ENCODE assay signal across 10 cellular contexts in the genomic region with DNA sequence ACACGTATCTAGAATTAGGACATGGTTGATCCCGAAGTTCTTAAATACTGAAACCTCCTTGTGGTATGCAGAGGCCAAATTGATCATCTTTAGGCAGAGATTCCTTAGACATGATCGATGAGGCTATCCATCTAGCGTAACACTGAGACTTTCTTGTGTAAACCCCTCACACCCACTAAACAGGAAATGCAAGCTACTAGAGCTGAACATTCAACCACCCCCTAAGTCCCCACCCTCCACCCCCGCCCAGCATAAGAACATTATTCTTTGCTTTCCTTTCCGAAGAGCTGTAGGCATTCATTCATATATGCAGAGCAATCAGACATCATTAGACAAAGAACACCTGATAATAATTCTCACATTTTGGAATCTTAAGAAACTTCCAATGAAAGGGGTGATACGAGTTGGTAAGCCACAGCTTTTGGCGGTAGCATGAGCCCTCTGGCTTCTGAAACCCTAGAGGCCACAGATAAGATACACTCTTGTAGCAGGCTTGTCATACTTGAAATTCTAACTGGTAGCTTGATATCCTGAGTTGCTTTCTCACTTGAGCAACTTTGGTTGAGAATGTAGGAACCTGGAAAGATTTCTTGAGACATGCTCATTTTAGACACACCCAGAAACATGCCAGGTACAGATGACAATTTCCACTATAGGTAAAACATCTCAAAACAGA. TPM values are rescaled to one million over a fixed set of nuclear protein-coding genes. Genes with fewer than 3 reads are reported as not detected.
DNase-seq lines count a peak whose midpoint lies in the region; ATAC-seq, FAIRE-seq and TF ChIP-seq lines count a peak whose summit lies in the region.
"Had no signal": no experiment of that assay in that cellular context is flagged by ENCODE, and none has a peak within 500 bp of the region (broad histone marks: within the 10 kb centered on the region; RNA-seq: fewer than 3 reads in every experiment).

No MANE protein-coding gene starts in this region.

- no peaks in the 10 kb centered on the region for H3K9me3 Mint-ChIP-seq in memory B cell

- no peak overlapping the region for H3K27ac ChIP-seq in SK-N-SH (ENCODE audit: low read depth in 2 of 2, low read length in 1 of 2)
- H3K27ac ChIP-seq: SJSA1 had no signal

- H3K4me2 ChIP-seq in SK-N-SH = no peak overlapping the region

- POLR2A ChIA-PET in SK-N-SH (lab: Yijun Ruan, JAX) = no interaction called here

- ATAC-seq in GM21526 (IDR thresholded peaks at IDR 0.05; ENCODE audit: low FRiP score, unreplicated experiment) = peak; percentile 53
- ATAC-seq in HG03521 (IDR thresholded peaks at IDR 0.05; ENCODE audit: unreplicated experiment) = peak; percentile 53
- ATAC-seq in memory B cell (ENCODE audit: low read depth) = peak; percentile 74

- H4K20me1 ChIP-seq in SK-N-SH (ENCODE audit: insufficient read depth) = no peaks in the 10 kb centered on the region

- H3K4me3 Mint-ChIP-seq in memory B cell = peak overlapping the region; percentile 77

- H3K9me3 ChIP-seq in SK-N-SH = no peaks in the 10 kb centered on the region
- H3K9me3 ChIP-seq: HAP-1, SJSA1 had no signal

- no peak overlapping the region for H3K4me3 ChIP-seq in SK-N-SH (ENCODE audit: low read depth in 2 of 2, low read length in 1 of 2)
- H3K4me3 ChIP-seq: HAP-1, SJSA1 had no signal

- no peak for TF ChIP-seq CTCF in SK-N-SH (IDR thresholded peaks at IDR 0.05)

- H2AFZ ChIP-seq in SK-N-SH (ENCODE audit: low read depth) = no peak overlapping the region

- 88% methylated on average over 8 of the region's 8 CpGs for WGBS in SK-N-SH (ENCODE audit: low lambda C conversion rate)

- no peaks in the 10 kb centered on the region for H3K27me3 ChIP-seq in SK-N-SH (ENCODE audit: insufficient read depth)
- H3K27me3 ChIP-seq: SJSA1 had no signal

- H3K36me3 ChIP-seq in SK-N-SH (replicated peaks in 1 of 2; ENCODE audit: control insufficient read depth in 1 of 2, insufficient read depth in 2 of 2, low read length in 1 of 2) = peaks cover 0 to 5% of the 10 kb centered on the region in 2 experiments
- H3K36me3 ChIP-seq: HAP-1, SJSA1 had no signal

- no peaks in the 10 kb centered on the region for H3K9me2 ChIP-seq in SK-N-SH

- FAIRE-seq in GM18507 (lab: Jason Lieb, UNC) = peak; percentile 91

- peaks cover 27% of the 10 kb centered on the region for H3K79me2 ChIP-seq in SK-N-SH (ENCODE audit: insufficient read depth)

- peaks cover 79% of the 10 kb centered on the region for H3K4me1 Mint-ChIP-seq in memory B cell

- CTCF ChIA-PET in SK-N-SH (lab: Yijun Ruan, JAX) = interaction anchor here (0.8 to 2.5 kb wide), 4 partner anchors 9 to 220 kb away, joined by 3 to 6 read pairs (median 4); no protein-coding TSS in a partner anchor

- no peak for DNase-seq in GM18507 (ENCODE audit: extremely low spot score, insufficient read length, low read depth)
- no peak for DNase-seq in memory B cell (ENCODE audit: low spot score in 2 of 2)
- no peak for DNase-seq in NCI-H2107 (lab: John Stamatoyannopoulos, UW)
- DNase-seq in NCI-H748 (lab: John Stamatoyannopoulos, UW; ENCODE audit: unreplicated experiment) = no peak
- no peak for DNase-seq in cardiac septum (ENCODE audit: low spot score)
- no peak for DNase-seq in SK-N-SH

- no peaks in the 10 kb centered on the region for H3K27me3 Mint-ChIP-seq in memory B cell

- TF ChIP-seq RAD21 in SK-N-SH (IDR thresholded peaks at IDR 0.05; ENCODE audit: low read length) = no peak

- H3K4me1 ChIP-seq in SK-N-SH (ENCODE audit: control insufficient read depth in 1 of 2, insufficient read depth in 2 of 2, low read depth in 1 of 2, low read length in 1 of 2) = peaks cover 0 to 5% of the 10 kb centered on the region in 2 experiments; a peak in 1 of 4 replicates
- H3K4me1 ChIP-seq: SJSA1 had no signal

- peak overlapping the region; percentile 90 for H3K27ac Mint-ChIP-seq in memory B cell

- no peak overlapping the region for H3K9ac ChIP-seq in SK-N-SH

- no peaks in the 10 kb centered on the region for H3F3A ChIP-seq in SK-N-SH (replicated peaks; ENCODE audit: insufficient read depth)

- H3K36me3 Mint-ChIP-seq in memory B cell = peaks cover 14% of the 10 kb centered on the region

- no peak for TF ChIP-seq EP300 in SK-N-SH (IDR thresholded peaks at IDR 0.05; ENCODE audit: borderline replicate concordance in 1 of 2, low read depth in 1 of 2, low read length in 1 of 2)

- intact Hi-C loops in cardiac septum (cut with DNase I) = no loop called here

TF ChIP-seq in SK-N-SH, 30 proteins besides CTCF, POLR2A, EP300 and RAD21:
- no peak for TF ChIP-seq TCF12 (IDR thresholded peaks at IDR 0.05)
- TF ChIP-seq YY1 (IDR thresholded peaks at IDR 0.05; ENCODE audit: low read depth) = no peak
- no peak for TF ChIP-seq NRF1 (IDR thresholded peaks at IDR 0.05; ENCODE audit: low read depth, low read length)
- no peak for TF ChIP-seq FOXM1 (IDR thresholded peaks at IDR 0.05; ENCODE audit: low read depth)
- TF ChIP-seq RXRA (IDR thresholded peaks at IDR 0.05; ENCODE audit: borderline replicate concordance, low read depth) = no peak
- TF ChIP-seq MXI1 (IDR thresholded peaks at IDR 0.05; ENCODE audit: low read depth, low read length) = no peak
- no peak for TF ChIP-seq SIN3A (IDR thresholded peaks at IDR 0.05; ENCODE audit: borderline replicate concordance, low read depth, low read length)
- TF ChIP-seq, protein P1, sequence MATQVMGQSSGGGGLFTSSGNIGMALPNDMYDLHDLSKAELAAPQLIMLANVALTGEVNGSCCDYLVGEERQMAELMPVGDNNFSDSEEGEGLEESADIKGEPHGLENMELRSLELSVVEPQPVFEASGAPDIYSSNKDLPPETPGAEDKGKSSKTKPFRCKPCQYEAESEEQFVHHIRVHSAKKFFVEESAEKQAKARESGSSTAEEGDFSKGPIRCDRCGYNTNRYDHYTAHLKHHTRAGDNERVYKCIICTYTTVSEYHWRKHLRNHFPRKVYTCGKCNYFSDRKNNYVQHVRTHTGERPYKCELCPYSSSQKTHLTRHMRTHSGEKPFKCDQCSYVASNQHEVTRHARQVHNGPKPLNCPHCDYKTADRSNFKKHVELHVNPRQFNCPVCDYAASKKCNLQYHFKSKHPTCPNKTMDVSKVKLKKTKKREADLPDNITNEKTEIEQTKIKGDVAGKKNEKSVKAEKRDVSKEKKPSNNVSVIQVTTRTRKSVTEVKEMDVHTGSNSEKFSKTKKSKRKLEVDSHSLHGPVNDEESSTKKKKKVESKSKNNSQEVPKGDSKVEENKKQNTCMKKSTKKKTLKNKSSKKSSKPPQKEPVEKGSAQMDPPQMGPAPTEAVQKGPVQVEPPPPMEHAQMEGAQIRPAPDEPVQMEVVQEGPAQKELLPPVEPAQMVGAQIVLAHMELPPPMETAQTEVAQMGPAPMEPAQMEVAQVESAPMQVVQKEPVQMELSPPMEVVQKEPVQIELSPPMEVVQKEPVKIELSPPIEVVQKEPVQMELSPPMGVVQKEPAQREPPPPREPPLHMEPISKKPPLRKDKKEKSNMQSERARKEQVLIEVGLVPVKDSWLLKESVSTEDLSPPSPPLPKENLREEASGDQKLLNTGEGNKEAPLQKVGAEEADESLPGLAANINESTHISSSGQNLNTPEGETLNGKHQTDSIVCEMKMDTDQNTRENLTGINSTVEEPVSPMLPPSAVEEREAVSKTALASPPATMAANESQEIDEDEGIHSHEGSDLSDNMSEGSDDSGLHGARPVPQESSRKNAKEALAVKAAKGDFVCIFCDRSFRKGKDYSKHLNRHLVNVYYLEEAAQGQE (IDR thresholded peaks at IDR 0.05; ENCODE audit: low read depth, low read length) = no peak
- no peak for TF ChIP-seq RCOR1 (IDR thresholded peaks at IDR 0.05; ENCODE audit: low read length)
- no peak for TF ChIP-seq NFIC (IDR thresholded peaks at IDR 0.05; ENCODE audit: borderline replicate concordance)
- TF ChIP-seq, protein P2, sequence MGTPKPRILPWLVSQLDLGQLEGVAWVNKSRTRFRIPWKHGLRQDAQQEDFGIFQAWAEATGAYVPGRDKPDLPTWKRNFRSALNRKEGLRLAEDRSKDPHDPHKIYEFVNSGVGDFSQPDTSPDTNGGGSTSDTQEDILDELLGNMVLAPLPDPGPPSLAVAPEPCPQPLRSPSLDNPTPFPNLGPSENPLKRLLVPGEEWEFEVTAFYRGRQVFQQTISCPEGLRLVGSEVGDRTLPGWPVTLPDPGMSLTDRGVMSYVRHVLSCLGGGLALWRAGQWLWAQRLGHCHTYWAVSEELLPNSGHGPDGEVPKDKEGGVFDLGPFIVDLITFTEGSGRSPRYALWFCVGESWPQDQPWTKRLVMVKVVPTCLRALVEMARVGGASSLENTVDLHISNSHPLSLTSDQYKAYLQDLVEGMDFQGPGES (IDR thresholded peaks at IDR 0.05; ENCODE audit: low read depth, low read length) = no peak
- no peak for TF ChIP-seq POLR2AphosphoS5 (IDR thresholded peaks at IDR 0.05; ENCODE audit: low read depth, low read length)
- TF ChIP-seq EZH2phosphoT487 (IDR thresholded peaks at IDR 0.05; ENCODE audit: borderline replicate concordance, low read depth) = no peak
- TF ChIP-seq TEAD4 (IDR thresholded peaks at IDR 0.05; ENCODE audit: borderline replicate concordance, insufficient read depth) = no peak
- no peak for TF ChIP-seq JUND (IDR thresholded peaks at IDR 0.05)
- TF ChIP-seq, protein P3, sequence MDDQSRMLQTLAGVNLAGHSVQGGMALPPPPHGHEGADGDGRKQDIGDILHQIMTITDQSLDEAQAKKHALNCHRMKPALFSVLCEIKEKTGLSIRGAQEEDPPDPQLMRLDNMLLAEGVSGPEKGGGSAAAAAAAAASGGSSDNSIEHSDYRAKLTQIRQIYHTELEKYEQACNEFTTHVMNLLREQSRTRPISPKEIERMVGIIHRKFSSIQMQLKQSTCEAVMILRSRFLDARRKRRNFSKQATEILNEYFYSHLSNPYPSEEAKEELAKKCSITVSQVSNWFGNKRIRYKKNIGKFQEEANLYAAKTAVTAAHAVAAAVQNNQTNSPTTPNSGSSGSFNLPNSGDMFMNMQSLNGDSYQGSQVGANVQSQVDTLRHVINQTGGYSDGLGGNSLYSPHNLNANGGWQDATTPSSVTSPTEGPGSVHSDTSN (IDR thresholded peaks at IDR 0.05) = no peak

RNA-seq across cellular contexts. Expression of a gene that starts 42.2 kb away (rescaled TPM):
- 18.9 TPM for total RNA-seq in cardiac septum
- polyA plus RNA-seq in SK-N-SH (2012; rRNA removed) = 14.7 and 16.7 TPM in 2 replicates
- polyA plus RNA-seq in SK-N-SH (2012; cell fraction: cytosol; rRNA removed) = 6.6 and 9.8 TPM in 2 replicates
- 10.6 and 13.2 TPM in 2 replicates for polyA plus RNA-seq in SK-N-SH (2012; cell fraction: nucleus; rRNA removed)
